In genomic region chr3:97970131-97970530, GRCh38 we compare ENCODE assay signal across 14 cellular contexts. TPM values are rescaled to one million over a fixed set of nuclear protein-coding genes. Genes with fewer than 3 reads are reported as not detected.
DNase-seq lines count a peak whose midpoint lies in the region; ATAC-seq, FAIRE-seq and TF ChIP-seq lines count a peak whose summit lies in the region.
"Had no signal": no experiment of that assay in that cellular context is flagged by ENCODE, and none has a peak within 500 bp of the region (broad histone marks: within the 10 kb centered on the region; RNA-seq: fewer than 3 reads in every experiment).

No MANE protein-coding gene starts in this region.

- CTCF ChIA-PET in activated naive CD4-positive, alpha-beta T cell treated with anti-CD3 and anti-CD28 coated beads, Interleukin-2, amount 10 ng/mL, durations not matched to agents 7 days and 5 days (lab: Charles Lee): interaction anchor here (3.3 to 5.7 kb wide), 2 partner anchors 54 to 149 kb away, joined by 11 to 74 read pairs; partner anchors contain the start of gene CRYBG3
- CTCF ChIA-PET in endothelial cell of umbilical vein (lab: Charles Lee): interaction anchor here (0.7 kb wide), 1 partner anchor 52 kb away, joined by 6 read pairs; no protein-coding TSS in a partner anchor

- FAIRE-seq in endothelial cell of umbilical vein (lab: Jason Lieb, UNC): no peak

- H3K36me3 ChIP-seq in OCI-LY1 (ENCODE audit: insufficient read depth, low read length) (peaks cover 21% of the 10 kb centered on the region; the same call in 1 of the 2 replicates), endothelial cell of umbilical vein (ENCODE audit: control insufficient read depth in 2 of 2, extremely low read depth in 1 of 2, insufficient read depth in 2 of 2, low read length in 2 of 2) (no peaks in the 10 kb centered on the region)
- H3K36me3 ChIP-seq: ovary had no signal

- no peak overlapping the region for H2AFZ ChIP-seq in OCI-LY1 (ENCODE audit: low read length)
- no peak overlapping the region for H2AFZ ChIP-seq in endothelial cell of umbilical vein (ENCODE audit: low read depth, low read length)

- H3K27me3 ChIP-seq in OCI-LY1 (ENCODE audit: insufficient read depth, low read length) (no peaks in the 10 kb centered on the region), endothelial cell of umbilical vein (ENCODE audit: control insufficient read depth in 2 of 2, insufficient read depth in 2 of 2, low read length in 2 of 2) (no peaks in the 10 kb centered on the region)
- H3K27me3 ChIP-seq: ovary, suprapubic skin had no signal

- H3K27me3 Mint-ChIP-seq in activated naive CD4-positive, alpha-beta T cell treated with anti-CD3 and anti-CD28 coated beads, Interleukin-2, amount 10 ng/mL, durations not matched to agents 7 days and 5 days: peaks cover 4% of the 10 kb centered on the region
- H3K27me3 Mint-ChIP-seq in stimulated activated naive CD8-positive, alpha-beta T cell treated with anti-CD3 and anti-CD28 coated beads, Interleukin-15, amount 100 ng/mL, for 72 hours: no peaks in the 10 kb centered on the region
- H3K27me3 Mint-ChIP-seq in CD14-positive monocyte (ENCODE audit: low read depth in 3 of 3): peaks cover 0 to 2% (median 0%) of the 10 kb centered on the region in 3 donors

- no peak for TF ChIP-seq POLR2A in endothelial cell of umbilical vein (IDR thresholded peaks at IDR 0.05; ENCODE audit: low read depth, low read length)

- H3K9me1 ChIP-seq in endothelial cell of umbilical vein (replicated peaks; ENCODE audit: control insufficient read depth, extremely low read depth, insufficient read depth, low read length): no peaks in the 10 kb centered on the region

- BruUV-seq in endothelial cell of umbilical vein (replicated peaks; lab: Mats Ljungman, UMichigan): no TSS peak

- peak overlapping the region; percentile 82 for H3K9ac ChIP-seq in OCI-LY1 (ENCODE audit: low read length)
- H3K9ac ChIP-seq in endothelial cell of umbilical vein (replicated peaks; ENCODE audit: extremely low read depth, insufficient read depth, low read length): no peak overlapping the region

- H3K36me3 Mint-ChIP-seq in activated naive CD4-positive, alpha-beta T cell treated with anti-CD3 and anti-CD28 coated beads, Interleukin-2, amount 10 ng/mL, durations not matched to agents 7 days and 5 days: peaks cover 15% of the 10 kb centered on the region
- peaks cover 14 to 16% of the 10 kb centered on the region in 2 donors for H3K36me3 Mint-ChIP-seq in CD14-positive monocyte

- peaks cover 31% of the 10 kb centered on the region for H3K4me1 ChIP-seq in OCI-LY1 (ENCODE audit: insufficient read depth, low read length, severe bottlenecking)
- peaks cover 17% of the 10 kb centered on the region for H3K4me1 ChIP-seq in endothelial cell of umbilical vein (ENCODE audit: control insufficient read depth, extremely low read depth, insufficient read depth, low read length)

- peaks cover 27% of the 10 kb centered on the region for H3K79me2 ChIP-seq in OCI-LY1 (ENCODE audit: insufficient read depth, low read length)
- H3K79me2 ChIP-seq in endothelial cell of umbilical vein (ENCODE audit: control insufficient read depth, insufficient read depth, low read length): peaks cover 36% of the 10 kb centered on the region

- H3K9me3 ChIP-seq in OCI-LY1 (ENCODE audit: low read length) (no peaks in the 10 kb centered on the region), endothelial cell of umbilical vein (replicated peaks; ENCODE audit: control insufficient read depth, insufficient read depth, low read length) (no peaks in the 10 kb centered on the region)
- H3K9me3 ChIP-seq: ovary, suprapubic skin had no signal

- dilution Hi-C loops in endothelial cell of umbilical vein (cut with MboI; ENCODE audit: extremely low pct_ligation_motif_present, low sequenced_read_pairs): no loop called here

- peak overlapping the region; percentile 68 for H3K27ac ChIP-seq in OCI-LY1 (ENCODE audit: low read depth, low read length, poor library complexity, severe bottlenecking)
- H3K27ac ChIP-seq in endothelial cell of umbilical vein (ENCODE audit: insufficient read depth, low read depth, low read length): no peak overlapping the region
- H3K27ac ChIP-seq: suprapubic skin had no signal

- H3K9me3 Mint-ChIP-seq in activated naive CD4-positive, alpha-beta T cell treated with anti-CD3 and anti-CD28 coated beads, Interleukin-2, amount 10 ng/mL, durations not matched to agents 7 days and 5 days: no peaks in the 10 kb centered on the region
- H3K9me3 Mint-ChIP-seq in stimulated activated naive CD8-positive, alpha-beta T cell treated with anti-CD3 and anti-CD28 coated beads, Interleukin-15, amount 100 ng/mL, for 72 hours: no peaks in the 10 kb centered on the region
- peaks cover 0 to 2% (median 0%) of the 10 kb centered on the region in 7 donors for H3K9me3 Mint-ChIP-seq in CD14-positive monocyte

- POLR2A ChIA-PET in endothelial cell of umbilical vein (lab: Charles Lee): no interaction called here

- H4K20me1 ChIP-seq in OCI-LY1 (ENCODE audit: insufficient read depth, low read length) (no peaks in the 10 kb centered on the region), endothelial cell of umbilical vein (replicated peaks; ENCODE audit: control insufficient read depth, extremely low read depth, insufficient read depth, low read length) (no peaks in the 10 kb centered on the region)

- no peak for DNase-seq in activated naive CD4-positive, alpha-beta T cell treated with anti-CD3 and anti-CD28 coated beads, Interleukin-2, amount 10 ng/mL, durations not matched to agents 7 days and 5 days
- no peak for DNase-seq in activated naive CD4-positive, alpha-beta T cell (lab: John Stamatoyannopoulos, UW)
- DNase-seq in endothelial cell of umbilical vein (ENCODE audit: low read depth, low spot score) (no peak), CD14-positive monocyte (ENCODE audit: low spot score) (no peak), mesenteric fat pad (ENCODE audit: low spot score) (no peak)
- DNase-seq in stimulated activated naive CD8-positive, alpha-beta T cell treated with anti-CD3 and anti-CD28 coated beads, Interleukin-15, amount 100 ng/mL, for 72 hours: no peak
- DNase-seq: C1 segment of cervical spinal cord; left cardiac atrium; NCI-H1105; ovary; stimulated activated CD4-positive, alpha-beta T cell treated with anti-CD3 and anti-CD28 coated beads, Interleukin-2, amount 100 ng/mL, for 48 hours had no signal

- H3K4me2 ChIP-seq in OCI-LY1 (ENCODE audit: low read length): peak overlapping the region; percentile 95
- H3K4me2 ChIP-seq in endothelial cell of umbilical vein (ENCODE audit: insufficient read depth, low read length): peak overlapping the region; percentile 73

- TF ChIP-seq CTCF in OCI-LY1 (IDR thresholded peaks at IDR 0.05; ENCODE audit: low read length) (no peak), endothelial cell of umbilical vein (IDR thresholded peaks at IDR 0.05; ENCODE audit: extremely low read depth in 1 of 2, insufficient read depth in 1 of 2, low read depth in 1 of 2, low read length in 2 of 2) (no peak), CD14-positive monocyte (IDR thresholded peaks at IDR 0.05) (no peak)

- peak overlapping the region; percentile 73 for H3K4me3 ChIP-seq in OCI-LY1 (ENCODE audit: low read depth, low read length, poor library complexity, severe bottlenecking)
- no peak overlapping the region for H3K4me3 ChIP-seq in endothelial cell of umbilical vein (replicated peaks in 1 of 3; ENCODE audit: insufficient read depth in 1 of 3, low read depth in 1 of 3, low read length in 3 of 3)
- H3K4me3 ChIP-seq: ovary, suprapubic skin had no signal

- H3K4me1 Mint-ChIP-seq in activated naive CD4-positive, alpha-beta T cell treated with anti-CD3 and anti-CD28 coated beads, Interleukin-2, amount 10 ng/mL, durations not matched to agents 7 days and 5 days: peaks cover 90% of the 10 kb centered on the region
- H3K4me1 Mint-ChIP-seq in stimulated activated naive CD8-positive, alpha-beta T cell treated with anti-CD3 and anti-CD28 coated beads, Interleukin-15, amount 100 ng/mL, for 72 hours: peaks cover 80% of the 10 kb centered on the region
- peaks cover 47% of the 10 kb centered on the region for H3K4me1 Mint-ChIP-seq in CD14-positive monocyte

- no peaks in the 10 kb centered on the region for H3F3A ChIP-seq in OCI-LY1 (ENCODE audit: insufficient read depth, low read length)

- H3K27ac Mint-ChIP-seq in activated naive CD4-positive, alpha-beta T cell treated with anti-CD3 and anti-CD28 coated beads, Interleukin-2, amount 10 ng/mL, durations not matched to agents 7 days and 5 days: peak overlapping the region; percentile 40
- H3K27ac Mint-ChIP-seq in stimulated activated naive CD8-positive, alpha-beta T cell treated with anti-CD3 and anti-CD28 coated beads, Interleukin-15, amount 100 ng/mL, for 72 hours: peak overlapping the region in 1 of 2 donors; percentile 98
- H3K27ac Mint-ChIP-seq in CD14-positive monocyte: no peak overlapping the region

- ATAC-seq in stimulated activated naive CD8-positive, alpha-beta T cell treated with anti-CD3 and anti-CD28 coated beads, Interleukin-15, amount 100 ng/mL, for 72 hours: no peak
- no peak for ATAC-seq in GM21390 (IDR thresholded peaks at IDR 0.05; ENCODE audit: unreplicated experiment)
- ATAC-seq: left cardiac atrium had no signal

- H3K9me2 ChIP-seq in OCI-LY1 (ENCODE audit: low read depth, low read length): no peaks in the 10 kb centered on the region

- peak overlapping the region; percentile 80 for H3K4me3 Mint-ChIP-seq in activated naive CD4-positive, alpha-beta T cell treated with anti-CD3 and anti-CD28 coated beads, Interleukin-2, amount 10 ng/mL, durations not matched to agents 7 days and 5 days
- H3K4me3 Mint-ChIP-seq in stimulated activated naive CD8-positive, alpha-beta T cell treated with anti-CD3 and anti-CD28 coated beads, Interleukin-15, amount 100 ng/mL, for 72 hours: peak overlapping the region; percentile 81 to 94
- H3K4me3 Mint-ChIP-seq in CD14-positive monocyte: no peak overlapping the region

- intact Hi-C loops in endothelial cell of umbilical vein (cut with micrococcal nuclease): no loop called here
- intact Hi-C loops in CD14-positive monocyte (cut with micrococcal nuclease): no loop called here

TF ChIP-seq in endothelial cell of umbilical vein, 7 proteins besides CTCF, POLR2A, EP300 and RAD21 (continues in another document):
- TF ChIP-seq JUN (IDR thresholded peaks at IDR 0.05; ENCODE audit: borderline replicate concordance, insufficient read depth, insufficient read length, low read depth): no peak
- no peak for TF ChIP-seq EZH2 (IDR thresholded peaks at IDR 0.05; ENCODE audit: borderline replicate concordance, low read depth, low read length, severe bottlenecking)
- no peak for TF ChIP-seq MYC (IDR thresholded peaks at IDR 0.05; ENCODE audit: low read depth, low read length)

RNA-seq across cellular contexts. Expression of gene RIOX2, which starts 2.1 kb away (rescaled TPM):
- total RNA-seq in endothelial cell of umbilical vein (24.5 and 30.5 TPM in 2 replicates), mesenteric fat pad (35.2 TPM)
- polyA plus RNA-seq in endothelial cell of umbilical vein (10.3 and 14.5 TPM in 2 replicates), CD14-positive monocyte (10 to 100 TPM; 18.3 to 18.7 TPM)
- 15.7 and 16.4 TPM in 2 replicates for polyA plus RNA-seq in endothelial cell of umbilical vein (2011; cell fraction: cytosol; rRNA removed)
- 31.4 and 36.8 TPM in 2 replicates for polyA plus RNA-seq in endothelial cell of umbilical vein (2011; cell fraction: nucleus; rRNA removed)
- polyA plus RNA-seq in endothelial cell of umbilical vein (2012): 24.9 and 28.1 TPM in 2 replicates
- 31.5 and 32.8 TPM in 2 replicates for polyA minus RNA-seq in endothelial cell of umbilical vein
- 8.5 TPM for polyA minus RNA-seq in endothelial cell of umbilical vein (2011; cell fraction: cytosol; rRNA and poly(A)+ RNA removed)
- polyA minus RNA-seq in endothelial cell of umbilical vein (2011; cell fraction: nucleus; rRNA and poly(A)+ RNA removed): 28.0 and 28.5 TPM in 2 replicates

Comparison
In these comparisons a context has a peak if more than half of its experiments do, and no peak if none do; other contexts are left out.
1. H3K4me3 Mint-ChIP-seq: peak in activated naive CD4-positive, alpha-beta T cell treated with anti-CD3 and anti-CD28 coated beads, Interleukin-2, amount 10 ng/mL, durations not matched to agents 7 days and 5 days (single experiment) and stimulated activated naive CD8-positive, alpha-beta T cell treated with anti-CD3 and anti-CD28 coated beads, Interleukin-15, amount 100 ng/mL, for 72 hours (2 of 2); none in CD14-positive monocyte (0 of 2).